In the genomic region with DNA sequence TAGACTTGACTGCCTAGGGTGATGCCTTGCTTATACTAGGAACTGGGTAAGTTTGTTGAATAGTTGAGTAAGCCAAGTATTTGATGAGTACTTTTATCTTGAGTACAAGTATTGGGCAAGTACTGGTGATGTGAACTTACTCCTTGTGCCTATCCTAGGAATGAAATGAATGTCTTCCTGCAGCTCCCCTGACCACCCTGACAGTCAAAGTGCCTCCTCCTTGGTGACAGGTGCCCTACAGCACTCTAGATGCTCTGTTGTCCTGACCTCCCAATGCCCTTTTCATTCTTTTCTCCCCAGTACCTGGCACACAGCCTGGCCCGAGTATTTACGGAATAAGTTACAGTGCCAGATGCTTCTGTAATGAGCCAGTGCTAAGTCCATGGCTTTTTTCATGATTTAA, we compare ENCODE assay signal across 11 cellular contexts. TPM values are rescaled to one million over a fixed set of nuclear protein-coding genes. Genes with fewer than 3 reads are reported as not detected.
DNase-seq lines count a peak whose midpoint lies in the region; ATAC-seq and TF ChIP-seq lines count a peak whose summit lies in the region.
"Had no signal": no experiment of that assay in that cellular context is flagged by ENCODE, and none has a peak within 500 bp of the region (broad histone marks: within the 10 kb centered on the region; RNA-seq: fewer than 3 reads in every experiment).

No MANE protein-coding gene starts in this region.

- no peak overlapping the region for H3K27ac Mint-ChIP-seq in activated CD4-positive, alpha-beta T cell treated with anti-CD3 and anti-CD28 coated beads, Interleukin-2, amount 10 ng/mL, durations not matched to agents 24 days and 14 days
- H3K27ac Mint-ChIP-seq: activated naive CD8-positive, alpha-beta T cell had no signal

- ATAC-seq in PC-3: peak; percentile 52
- peak; percentile 31 for ATAC-seq in sciatic nerve
- ATAC-seq in HG02981 (IDR thresholded peaks at IDR 0.05; ENCODE audit: unreplicated experiment): no peak

- DNase-seq in HCEC 1CT (peak; percentile 45), PC-3 (peak; percentile 33), fibroblast of villous mesenchyme (ENCODE audit: low read depth) (peak; percentile 54), sciatic nerve (ENCODE audit: low spot score) (no peak), NCI-H748 (lab: John Stamatoyannopoulos, UW; ENCODE audit: unreplicated experiment) (no peak), tibial artery (no peak)
- DNase-seq in activated CD4-positive, alpha-beta T cell treated with anti-CD3 and anti-CD28 coated beads, Interleukin-2, amount 10 ng/mL, durations not matched to agents 24 days and 14 days: no peak
- DNase-seq: NCI-H1930 had no signal

- peaks cover 25% of the 10 kb centered on the region for H3K36me3 Mint-ChIP-seq in activated CD4-positive, alpha-beta T cell treated with anti-CD3 and anti-CD28 coated beads, Interleukin-2, amount 10 ng/mL, durations not matched to agents 24 days and 14 days (ENCODE audit: low read depth)

- H3K4me3 ChIP-seq in PC-3 (ENCODE audit: low read length) (no peak overlapping the region), fibroblast of villous mesenchyme (ENCODE audit: low read depth, low read length) (no peak overlapping the region), tibial artery (no peak overlapping the region)

- H3K27me3 Mint-ChIP-seq in activated CD4-positive, alpha-beta T cell treated with anti-CD3 and anti-CD28 coated beads, Interleukin-2, amount 10 ng/mL, durations not matched to agents 24 days and 14 days: no peaks in the 10 kb centered on the region
- H3K27me3 Mint-ChIP-seq: activated naive CD8-positive, alpha-beta T cell had no signal

- H3K27me3 ChIP-seq in PC-3 (ENCODE audit: low read length): no peaks in the 10 kb centered on the region
- no peaks in the 10 kb centered on the region for H3K27me3 ChIP-seq in tibial artery
- H3K27me3 ChIP-seq: neutrophil had no signal

- H3K36me3 ChIP-seq in PC-3 (ENCODE audit: low read depth, low read length) (peaks cover 13% of the 10 kb centered on the region; the same call in 1 of the 2 replicates), tibial artery (peaks cover 29 to 38% (median 35%) of the 10 kb centered on the region in 3 donors)

- intact Hi-C loops in PC-3 (cut with micrococcal nuclease) (no loop called here), sciatic nerve (cut with DNase I) (no loop called here), tibial artery (cut with DNase I; ENCODE audit: low total_unique reads) (no loop called here)
- intact Hi-C loops in activated CD4-positive, alpha-beta T cell treated with anti-CD3 and anti-CD28 coated beads, Interleukin-2, amount 10 ng/mL, durations not matched to agents 24 days and 14 days (cut with micrococcal nuclease): no loop called here

- no peak overlapping the region for H3K27ac ChIP-seq in PC-3 (ENCODE audit: low read length)
- peak overlapping the region in 1 of 2 donors; percentile 39 for H3K27ac ChIP-seq in tibial artery
- H3K27ac ChIP-seq: neutrophil had no signal

- H3K9me3 ChIP-seq in PC-3 (ENCODE audit: low read length): no peaks in the 10 kb centered on the region
- H3K9me3 ChIP-seq in tibial artery: no peaks in the 10 kb centered on the region
- H3K9me3 ChIP-seq: neutrophil had no signal

- H3K79me2 ChIP-seq in PC-3 (ENCODE audit: low read length): no peaks in the 10 kb centered on the region

- H4K20me1 ChIP-seq in PC-3 (ENCODE audit: low read length): no peaks in the 10 kb centered on the region

- H3F3A ChIP-seq in PC-3 (ENCODE audit: low read length, unreplicated experiment): no peaks in the 10 kb centered on the region

- no peak overlapping the region for H3K9ac ChIP-seq in PC-3 (ENCODE audit: low read length)

- H3K4me1 ChIP-seq in PC-3 (ENCODE audit: insufficient read depth, low read length) (no peaks in the 10 kb centered on the region), tibial artery (peaks cover 6 to 42% (median 22%) of the 10 kb centered on the region in 4 donors)

- H2AFZ ChIP-seq in PC-3 (ENCODE audit: low read length): no peak overlapping the region

- no peak for TF ChIP-seq CTCF in PC-3 (conservative IDR thresholded peaks at IDR 0.05; ENCODE audit: low read depth, low read length)
- TF ChIP-seq CTCF in fibroblast of villous mesenchyme (IDR thresholded peaks at IDR 0.05; ENCODE audit: insufficient read depth, low read depth, low read length): no peak
- TF ChIP-seq CTCF in tibial artery (IDR thresholded peaks at IDR 0.05): no peak

- POLR2A ChIA-PET in PC-3 (lab: Charles Lee; ENCODE audit: unreplicated experiment): no interaction called here

- no TSS peak for BruUV-seq in PC-3 (replicated peaks; lab: Mats Ljungman, UMichigan)

- no peaks in the 10 kb centered on the region for H3K9me3 Mint-ChIP-seq in activated CD4-positive, alpha-beta T cell treated with anti-CD3 and anti-CD28 coated beads, Interleukin-2, amount 10 ng/mL, durations not matched to agents 24 days and 14 days

- H3K4me1 Mint-ChIP-seq in activated CD4-positive, alpha-beta T cell treated with anti-CD3 and anti-CD28 coated beads, Interleukin-2, amount 10 ng/mL, durations not matched to agents 24 days and 14 days: peaks cover 12% of the 10 kb centered on the region

- H3K4me3 Mint-ChIP-seq in activated CD4-positive, alpha-beta T cell treated with anti-CD3 and anti-CD28 coated beads, Interleukin-2, amount 10 ng/mL, durations not matched to agents 24 days and 14 days: no peak overlapping the region
- H3K4me3 Mint-ChIP-seq: activated naive CD8-positive, alpha-beta T cell had no signal

- no peak overlapping the region for H3K4me2 ChIP-seq in PC-3 (ENCODE audit: low read length)

- CTCF ChIA-PET in PC-3 (lab: Charles Lee): no interaction called here

- no peaks in the 10 kb centered on the region for H3K9me2 ChIP-seq in PC-3 (replicated peaks; ENCODE audit: low read length)

RNA-seq across cellular contexts. Expression of a gene that starts 25.5 kb away (rescaled TPM):
- total RNA-seq in PC-3 (2014; rRNA removed): 6.0 and 6.8 TPM in 2 replicates
- total RNA-seq in fibroblast of villous mesenchyme: 2.6 and 9.1 TPM in 2 replicates
- 8.6 TPM for total RNA-seq in sciatic nerve
- not detected in 2 replicates for total RNA-seq in activated CD4-positive, alpha-beta T cell treated with anti-CD3 and anti-CD28 coated beads, Interleukin-2, amount 10 ng/mL, durations not matched to agents 24 days and 14 days

Comparison
In these comparisons a context has a peak if more than half of its experiments do, and no peak if none do; other contexts are left out.
1. DNase-seq: peak in HCEC 1CT (single experiment), PC-3 (single experiment) and fibroblast of villous mesenchyme (single experiment); none in sciatic nerve (single experiment), NCI-H748 (single experiment), activated CD4-positive, alpha-beta T cell treated with anti-CD3 and anti-CD28 coated beads, Interleukin-2, amount 10 ng/mL, durations not matched to agents 24 days and 14 days (single experiment) and tibial artery (0 of 2).